In the genomic region with DNA sequence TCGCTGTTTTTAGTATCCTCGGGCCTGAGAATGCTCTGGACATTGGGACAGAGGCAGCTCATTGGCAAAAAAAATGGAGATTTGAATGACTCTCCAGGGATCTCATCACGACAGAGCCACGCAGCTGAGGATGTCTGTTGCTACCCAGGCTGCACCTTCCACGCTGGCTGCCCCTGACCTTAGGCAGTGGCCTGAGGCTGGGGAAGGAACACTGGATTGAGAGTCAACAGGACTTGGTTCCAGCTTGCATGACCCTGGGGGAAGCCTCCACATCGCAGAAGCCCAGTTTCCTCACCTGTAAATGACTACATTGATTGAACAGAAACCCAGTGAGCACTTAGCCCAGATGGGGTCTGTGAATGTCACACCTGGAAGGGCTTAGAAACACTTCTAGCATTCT, we compare ENCODE assay signal across 2 cellular contexts.
TF ChIP-seq lines count a peak whose summit lies in the region.

No MANE protein-coding gene starts in this region.

TF ChIP-seq in IMR-90, 13 proteins besides CTCF, POLR2A, EP300 and RAD21:
- TF ChIP-seq CEBPB (IDR thresholded peaks at IDR 0.05; ENCODE audit: low read depth, low read length): no peak
- no peak for TF ChIP-seq MXI1 (IDR thresholded peaks at IDR 0.05; ENCODE audit: borderline replicate concordance, low read depth, low read length)
- no peak for TF ChIP-seq FOS (IDR thresholded peaks at IDR 0.05; ENCODE audit: low read depth, low read length)
- no peak for TF ChIP-seq CHD1 (IDR thresholded peaks at IDR 0.05; ENCODE audit: low read depth, low read length)
- TF ChIP-seq MAFK (IDR thresholded peaks at IDR 0.05; ENCODE audit: low read depth, low read length): no peak
- no peak for TF ChIP-seq RCOR1 (IDR thresholded peaks at IDR 0.05; ENCODE audit: insufficient replicate concordance, low read length)
- TF ChIP-seq SMC3 (IDR thresholded peaks at IDR 0.05; ENCODE audit: low read depth, low read length): no peak
- TF ChIP-seq, protein P1, sequence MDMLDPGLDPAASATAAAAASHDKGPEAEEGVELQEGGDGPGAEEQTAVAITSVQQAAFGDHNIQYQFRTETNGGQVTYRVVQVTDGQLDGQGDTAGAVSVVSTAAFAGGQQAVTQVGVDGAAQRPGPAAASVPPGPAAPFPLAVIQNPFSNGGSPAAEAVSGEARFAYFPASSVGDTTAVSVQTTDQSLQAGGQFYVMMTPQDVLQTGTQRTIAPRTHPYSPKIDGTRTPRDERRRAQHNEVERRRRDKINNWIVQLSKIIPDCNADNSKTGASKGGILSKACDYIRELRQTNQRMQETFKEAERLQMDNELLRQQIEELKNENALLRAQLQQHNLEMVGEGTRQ (IDR thresholded peaks at IDR 0.05; ENCODE audit: low read depth, low read length): no peak
- no peak for TF ChIP-seq MAZ (IDR thresholded peaks at IDR 0.05; ENCODE audit: borderline replicate concordance, low read depth, low read length)
- TF ChIP-seq NFE2L2 (IDR thresholded peaks at IDR 0.05; ENCODE audit: low read depth, low read length): no peak
- TF ChIP-seq RFX5 (IDR thresholded peaks at IDR 0.05; ENCODE audit: low read depth, low read length): no peak
- TF ChIP-seq ELK1 (IDR thresholded peaks at IDR 0.05; ENCODE audit: borderline replicate concordance, low read depth, low read length): no peak
- no peak for TF ChIP-seq BHLHE40 (IDR thresholded peaks at IDR 0.05; ENCODE audit: low read depth, low read length)

TF ChIP-seq in H1, 55 proteins besides CTCF, POLR2A, EP300 and RAD21:
- TF ChIP-seq E2F6 (IDR thresholded peaks at IDR 0.05) (no peak), TAF1 (IDR thresholded peaks at IDR 0.05; ENCODE audit: low read depth, low read length) (no peak), NRF1 (IDR thresholded peaks at IDR 0.05; ENCODE audit: low read depth, low read length) (no peak), RFX5 (IDR thresholded peaks at IDR 0.05; ENCODE audit: borderline replicate concordance, low read depth, low read length) (no peak), BACH1 (IDR thresholded peaks at IDR 0.05; ENCODE audit: low read length) (no peak)
- TF ChIP-seq, protein P1 (IDR thresholded peaks at IDR 0.05; ENCODE audit: low read length): no peak
